In genomic region chr1:53147171-53147570, GRCh38 we compare ENCODE assay signal across 22 cellular contexts. TPM values are rescaled to one million over a fixed set of nuclear protein-coding genes. Genes with fewer than 3 reads are reported as not detected.
DNase-seq lines count a peak whose midpoint lies in the region; ATAC-seq, FAIRE-seq and TF ChIP-seq lines count a peak whose summit lies in the region.
"Had no signal": no experiment of that assay in that cellular context is flagged by ENCODE, and none has a peak within 500 bp of the region (broad histone marks: within the 10 kb centered on the region; RNA-seq: fewer than 3 reads in every experiment).

No MANE protein-coding gene starts in this region.

- H3K9me3 ChIP-seq in GM23248 (ENCODE audit: low read depth) (no peaks in the 10 kb centered on the region), SJCRH30 (replicated peaks) (no peaks in the 10 kb centered on the region), kidney (ENCODE audit: control insufficient read depth in 1 of 2, low read length in 2 of 2) (no peaks in the 10 kb centered on the region)
- H3K9me3 ChIP-seq: Peyer's patch had no signal

- H3K9ac ChIP-seq in GM23248 = 0 out of 2 replicates have a peak overlapping the region, but pooled peaks have one; percentile 80
- H3K9ac ChIP-seq in kidney (ENCODE audit: low read length in 2 of 2) = no peak overlapping the region

- peak; percentile 78 for FAIRE-seq in kidney (lab: Jason Lieb, UNC)
- FAIRE-seq: keratinocyte had no signal

- 78 to 81% methylated on average over 4 of the region's 4 CpGs for WGBS in GM23248 (ENCODE audit: low coverage in 1 of 2, low lambda C conversion rate in 2 of 2, missing lambda C conversion rate in 2 of 2), 2 experiments

- no peaks in the 10 kb centered on the region for H3K79me2 ChIP-seq in GM23248 (ENCODE audit: insufficient read depth)

- ATAC-seq in HG03159 (IDR thresholded peaks at IDR 0.05; ENCODE audit: unreplicated experiment) = no peak
- no peak for ATAC-seq in HG03095 (IDR thresholded peaks at IDR 0.05; ENCODE audit: unreplicated experiment)

- H3K4me3 ChIP-seq in GM23248 = no peak overlapping the region
- H3K4me3 ChIP-seq in SJCRH30 = no peak overlapping the region
- no peak overlapping the region for H3K4me3 ChIP-seq in kidney (ENCODE audit: low read length in 2 of 2)
- H3K4me3 ChIP-seq: Peyer's patch had no signal

- peaks cover 38% of the 10 kb centered on the region for H3K4me1 ChIP-seq in GM23248 (ENCODE audit: insufficient read depth)
- H3K4me1 ChIP-seq in SJCRH30 = peaks cover 19% of the 10 kb centered on the region
- peaks cover 10% of the 10 kb centered on the region in 2 donors for H3K4me1 ChIP-seq in kidney (ENCODE audit: control insufficient read depth in 1 of 2, insufficient read depth in 1 of 2, low read depth in 1 of 2, low read length in 2 of 2)

- intact Hi-C loops in kidney (cut with DNase I) = no loop called here

- no peaks in the 10 kb centered on the region for H4K20me1 ChIP-seq in GM23248 (ENCODE audit: insufficient read depth)

- H3K4me2 ChIP-seq in GM23248 (ENCODE audit: unreplicated experiment) = peak overlapping the region; percentile 28

- H3K27me3 ChIP-seq in GM23248 (replicated peaks; ENCODE audit: insufficient read depth) = no peaks in the 10 kb centered on the region
- H3K27me3 ChIP-seq in SJCRH30 = no peaks in the 10 kb centered on the region
- H3K27me3 ChIP-seq: Peyer's patch had no signal

- H3K27ac ChIP-seq in GM23248 (peak overlapping the region; percentile 98), SJCRH30 (peak overlapping the region; percentile 78), kidney (ENCODE audit: low read depth in 2 of 2, low read length in 2 of 2) (peak overlapping the region; percentile 85 to 98)

- TF ChIP-seq CTCF in kidney (IDR thresholded peaks at IDR 0.05; ENCODE audit: borderline replicate concordance, extremely low read depth, insufficient read depth) = no peak

- no peak overlapping the region for H2AFZ ChIP-seq in GM23248

- no peak for DNase-seq in GM23248
- DNase-seq in SJCRH30 = no peak
- DNase-seq in kidney = no peak
- peak; percentile 81 for DNase-seq in renal cortical epithelial cell (ENCODE audit: low read depth)
- DNase-seq in SIG-M5 treated with dmso at 0.1 percent for 504 hours (lab: John Stamatoyannopoulos, UW; ENCODE audit: unreplicated experiment) = no peak
- DNase-seq in G401 (ENCODE audit: low spot score) = no peak
- DNase-seq: activated naive CD8-positive, alpha-beta T cell treated with anti-CD3 and anti-CD28 coated beads, Interleukin-2, amount 10 ng/mL, durations not matched to agents 7 days and 5 days; GOT3; hypothalamus; MM.1S; NCI-H1694 treated with DMSO at 0.1 percent for 48 hours; NCI-H2227 treated with DMSO at 0.1 percent for 48 hours; NCI-H82; Peyer's patch had no signal

- H3K36me3 ChIP-seq in GM23248 (ENCODE audit: low read depth) (no peaks in the 10 kb centered on the region), SJCRH30 (no peaks in the 10 kb centered on the region), kidney (ENCODE audit: control insufficient read depth in 1 of 2, insufficient read depth in 2 of 2, low read length in 2 of 2) (no peaks in the 10 kb centered on the region)
- H3K36me3 ChIP-seq: Peyer's patch had no signal

- in situ Hi-C loops in GM23248 (cut with MboI) = no loop called here
- in situ Hi-C loops in G401 (cut with HindIII; ENCODE audit: low sequenced_read_pairs) = no loop called here

- peaks cover 26% of the 10 kb centered on the region for H3F3A ChIP-seq in GM23248 (ENCODE audit: insufficient read depth)

- H3K9me2 ChIP-seq in GM23248 (ENCODE audit: insufficient read depth) = no peaks in the 10 kb centered on the region

RNA-seq across cellular contexts. Expression of gene SLC1A7, which starts 4.7 kb away (rescaled TPM):
- 0.13 TPM in 1 of 2 replicates, not detected in the other for total RNA-seq in GM23248 (2014; rRNA removed; shearing (Covaris generic))
- polyA plus RNA-seq in GM23248 (2016; fragmentation: Nextera tagmentation; extraction: Ambion mirVana) (0.51 and 0.76 TPM in 2 replicates), kidney (ENCODE audit: insufficient read depth, low read depth, low replicate concordance) (1.0 TPM)
- total RNA-seq in SJCRH30 (2014; rRNA removed; shearing (Covaris generic)) = 0.04 TPM in 1 of 2 replicates, not detected in the other
- total RNA-seq in kidney (not detected), renal cortical epithelial cell (not detected in 2 replicates)
- total RNA-seq in G401 (2014; rRNA removed; shearing (Covaris generic)) = 0.27 TPM in 1 of 2 replicates, not detected in the other
- total RNA-seq: activated CD8-positive, alpha-beta memory T cell treated with anti-CD3 and anti-CD28 coated beads for 36 hours; activated naive CD8-positive, alpha-beta T cell treated with anti-CD3 and anti-CD28 coated beads, Interleukin-2, amount 10 ng/mL, durations not matched to agents 7 days and 5 days; Daoy; progenitor cell of endocrine pancreas; temporal lobe had no signal
- polyA plus RNA-seq: keratinocyte, neural cell had no signal

RNA-seq across cellular contexts. Expression of gene CPT2, which starts 49.5 kb away (rescaled TPM):
- total RNA-seq in GM23248 (2014; rRNA removed; shearing (Covaris generic)) = 16.2 and 24.5 TPM in 2 replicates
- polyA plus RNA-seq in GM23248 (2016; fragmentation: Nextera tagmentation; extraction: Ambion mirVana) (15.2 and 15.8 TPM in 2 replicates), kidney (ENCODE audit: insufficient read depth, low read depth, low replicate concordance) (57.7 TPM)
- 19.0 and 20.0 TPM in 2 replicates for total RNA-seq in SJCRH30 (2014; rRNA removed; shearing (Covaris generic))
- total RNA-seq in kidney (24.2 TPM), renal cortical epithelial cell (14.1 and 23.3 TPM in 2 replicates)
- total RNA-seq in G401 (2014; rRNA removed; shearing (Covaris generic)) = 47.9 and 53.3 TPM in 2 replicates
